ENCODE assay signal across 28 cellular contexts in the genomic region with DNA sequence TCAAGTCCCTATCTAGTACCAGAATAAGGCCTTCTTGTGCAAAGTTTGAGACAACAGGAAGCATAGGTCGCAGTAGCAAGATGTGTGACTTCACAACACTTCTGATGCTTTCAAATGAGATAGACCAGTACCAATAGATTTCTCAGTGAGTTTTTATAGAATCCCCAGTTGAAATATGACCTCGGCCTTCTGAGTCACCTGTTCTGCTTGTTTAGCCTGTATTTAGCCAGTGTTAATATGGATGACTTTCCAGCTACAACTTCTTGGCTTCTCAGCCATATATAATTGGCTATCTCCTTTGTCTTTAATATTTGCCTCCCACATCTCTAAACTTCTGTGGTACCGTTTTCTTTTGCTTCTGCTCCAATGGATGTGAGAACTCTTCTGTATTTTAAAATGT.
"Had no signal": no experiment of that assay in that cellular context is flagged by ENCODE, and none has a peak within 500 bp of the region (broad histone marks: within the 10 kb centered on the region; RNA-seq: fewer than 3 reads in every experiment).

No MANE protein-coding gene starts in this region.

- H3K4me3 ChIP-seq: adrenal gland, body of pancreas, gastrocnemius medialis, heart left ventricle had no signal

- H3K27me3 ChIP-seq: adrenal gland, body of pancreas, gastrocnemius medialis had no signal

- H3K9me3 ChIP-seq: adrenal gland, body of pancreas, gastrocnemius medialis, heart left ventricle had no signal

- H3K27ac ChIP-seq: adrenal gland, body of pancreas, gastrocnemius medialis, heart left ventricle had no signal

- H3K4me1 ChIP-seq: body of pancreas, gastrocnemius medialis had no signal

- H3K36me3 ChIP-seq: adrenal gland, gastrocnemius medialis, heart left ventricle had no signal

- DNase-seq: activated CD4-positive, alpha-beta memory T cell treated with anti-CD3 and anti-CD28 coated beads, Interleukin-2, amount 10 ng/mL, durations not matched to agents 7 days and 5 days; activated CD4-positive, alpha-beta T cell treated with anti-CD3 and anti-CD28 coated beads for 36 hours; activated CD4-positive, alpha-beta T cell treated with anti-CD3 and anti-CD28 coated beads, Interleukin-2, amount 10 ng/mL, durations not matched to agents 7 days and 5 days; activated CD4-positive, alpha-beta T cell treated with anti-CD3 and anti-CD28 coated beads, Interleukin-2, amount 50 U/mL, for 4 hours; activated CD4-positive, CD25-positive, alpha-beta regulatory T cell; activated CD4-positive, CD25-positive, alpha-beta regulatory T cell treated with anti-CD3 and anti-CD28 coated beads, Interleukin-2, amount 50 U/mL, for 72 hours; activated CD8-positive, alpha-beta memory T cell treated with anti-CD3 and anti-CD28 coated beads, Interleukin-2, amount 50 U/mL, for 48 hours; activated effector memory CD4-positive, alpha-beta T cell treated with anti-CD3 and anti-CD28 coated beads, Interleukin-2, amount 50 U/mL, for 16 hours; activated naive CD4-positive, alpha-beta T cell treated with anti-CD3 and anti-CD28 coated beads for 36 hours; activated naive CD8-positive, alpha-beta T cell treated with anti-CD3 and anti-CD28 coated beads for 36 hours; activated naive CD8-positive, alpha-beta T cell treated with anti-CD3 and anti-CD28 coated beads, Interleukin-2, amount 50 U/mL, for 24 hours; activated T-cell treated with anti-CD3 and anti-CD28 coated beads for 4 hours; activated T-cell treated with anti-CD3 and anti-CD28 coated beads, Interleukin-2, amount 50 U/mL, for 4 hours; adrenal gland; amygdala; aorta; body of pancreas; caudate nucleus; cortex of kidney; effector CD8-positive, alpha-beta T cell; foreskin fibroblast; gastrocnemius medialis; glutamatergic neuron; heart left ventricle; hypothalamus; T-helper 17 cell; T1000 had no signal

- ATAC-seq: activated CD4-positive, alpha-beta T cell treated with anti-CD3 and anti-CD28 coated beads for 36 hours; activated naive CD8-positive, alpha-beta T cell treated with anti-CD3 and anti-CD28 coated beads, Interleukin-2, amount 50 U/mL, for 24 hours; activated T-cell treated with anti-CD3 and anti-CD28 coated beads, Interleukin-2, amount 50 U/mL, for 4 hours; body of pancreas; esophagus mucosa; gastrocnemius medialis; heart left ventricle; T-helper 17 cell had no signal
